ENCODE assay signal across 29 cellular contexts in the genomic region with DNA sequence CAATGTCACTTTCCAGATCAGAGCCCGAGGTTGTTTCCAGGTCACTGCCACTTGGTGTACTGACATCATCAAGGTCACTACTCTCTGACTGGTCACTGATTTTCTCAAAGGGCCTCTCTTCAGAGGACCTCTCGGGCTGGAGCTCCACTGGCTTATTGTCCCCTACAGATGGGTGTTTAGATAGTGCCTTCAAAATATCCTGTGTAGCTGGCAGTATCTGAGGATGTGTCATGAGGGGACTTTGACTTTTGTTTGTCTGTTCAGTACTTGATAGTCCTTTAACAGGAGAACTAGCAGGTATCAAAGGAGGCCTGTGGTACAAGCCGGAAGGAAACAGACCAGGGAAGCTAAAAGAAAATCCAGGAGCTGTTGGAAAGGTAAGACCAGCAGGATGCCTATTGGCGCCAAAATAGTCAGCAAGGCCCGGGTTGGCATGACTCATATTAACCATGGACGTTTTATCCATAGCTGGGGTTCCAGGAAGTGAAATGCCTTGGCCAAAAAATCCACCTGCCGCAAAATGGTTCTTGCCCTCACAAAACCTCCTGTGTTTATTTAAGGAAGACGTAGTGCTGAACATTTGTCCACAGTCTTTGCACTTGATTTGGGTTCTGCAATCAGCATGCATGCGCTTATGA.
"Had no signal": no experiment of that assay in that cellular context is flagged by ENCODE, and none has a peak within 500 bp of the region (broad histone marks: within the 10 kb centered on the region; RNA-seq: fewer than 3 reads in every experiment).

No MANE protein-coding gene starts in this region.

- H3K36me3 ChIP-seq: prostate gland, uterus had no signal

- FAIRE-seq: astrocyte had no signal

- DNase-seq: activated CD4-positive, alpha-beta T cell treated with anti-CD3 and anti-CD28 coated beads for 36 hours; activated CD4-positive, alpha-beta T cell treated with anti-CD3 and anti-CD28 coated beads, Interleukin-2, amount 50 U/mL, for 4 hours; activated CD8-positive, alpha-beta memory T cell treated with anti-CD3 and anti-CD28 coated beads for 24 hours; activated CD8-positive, alpha-beta memory T cell treated with anti-CD3 and anti-CD28 coated beads, Interleukin-2, amount 50 U/mL, for 4 hours; activated naive CD4-positive, alpha-beta T cell treated with Interleukin-2 at 50 U/mL for 16 hours; activated naive CD8-positive, alpha-beta T cell treated with anti-CD3 and anti-CD28 coated beads for 36 hours; activated T-cell treated with anti-CD3 and anti-CD28 coated beads, Interleukin-2, amount 50 U/mL, for 24 hours; central memory CD4-positive, alpha-beta T cell; dorsolateral prefrontal cortex; effector memory CD8-positive, alpha-beta T cell; esophagus squamous epithelium; head of caudate nucleus; islet precursor cell; lower lobe of right lung; natural killer cell; stimulated activated CD4-positive, alpha-beta T cell treated with anti-CD3 and anti-CD28 coated beads, Interleukin-2, amount 100 ng/mL, for 48 hours; stimulated activated CD8-positive, alpha-beta memory T cell treated with anti-CD3 and anti-CD28 coated beads, Interleukin-4, amount 100 ng/mL, for 48 hours; stimulated activated naive B cell treated with anti-CD40 and anti-IgM and Interleukin-4, amounts not matched to agents 10 μg/mL and 1 μg/mL and 100 μg/mL, for 72 hours; T-helper 9 cell; testis; trophoblast cell; uterus had no signal

- H3K9me3 ChIP-seq: esophagus squamous epithelium, gastroesophageal sphincter, lower lobe of right lung, prostate gland, right atrium auricular region, testis, uterus had no signal

- H3K4me1 ChIP-seq: prostate gland, testis, uterus had no signal

- H3K27me3 ChIP-seq: esophagus squamous epithelium, gastroesophageal sphincter, right atrium auricular region, testis, uterus had no signal

- ATAC-seq: activated CD4-positive, alpha-beta T cell treated with anti-CD3 and anti-CD28 coated beads for 36 hours; activated T-helper 17 cell treated with anti-CD3 and anti-CD28 coated beads, Interleukin-2, amount 50 U/mL, for 72 hours; effector memory CD8-positive, alpha-beta T cell; gastroesophageal sphincter; natural killer cell; stimulated activated naive B cell treated with anti-CD40 and anti-IgM and Interleukin-4, amounts not matched to agents 10 μg/mL and 1 μg/mL and 100 μg/mL, for 72 hours; WTC11 had no signal

- H3K27ac ChIP-seq: esophagus squamous epithelium, gastroesophageal sphincter, lower lobe of right lung, prostate gland, right atrium auricular region, skin epidermis, testis had no signal

- H3K4me3 ChIP-seq: dorsolateral prefrontal cortex, esophagus squamous epithelium, gastroesophageal sphincter, lower lobe of right lung, prostate gland, right atrium auricular region, skin epidermis, testis, uterus had no signal
